In the genomic region with DNA sequence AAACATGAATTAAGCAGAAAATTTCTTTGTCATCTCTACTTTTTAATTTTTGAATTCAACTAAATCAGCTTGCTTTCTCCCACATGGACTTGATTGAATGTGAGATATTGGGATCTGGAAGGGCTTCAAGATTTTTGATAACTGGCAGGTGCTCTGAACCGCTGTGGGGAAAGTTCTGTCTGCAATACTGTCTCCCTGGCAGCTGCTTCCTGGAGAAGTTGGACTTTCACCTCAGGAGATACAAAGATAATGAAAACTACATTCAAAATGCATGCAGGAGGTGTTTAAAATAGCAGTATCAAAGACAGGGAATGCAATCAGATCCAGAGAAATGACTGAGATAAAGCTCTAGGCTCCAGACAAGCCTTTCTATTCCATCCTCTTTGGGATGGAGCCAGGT, we compare ENCODE assay signal across 20 cellular contexts.
"Had no signal": no experiment of that assay in that cellular context is flagged by ENCODE, and none has a peak within 500 bp of the region (broad histone marks: within the 10 kb centered on the region; RNA-seq: fewer than 3 reads in every experiment).

No MANE protein-coding gene starts in this region.

- H3K4me3 ChIP-seq: dorsolateral prefrontal cortex, lung, prostate gland, right atrium auricular region, skin epidermis, transverse colon, uterus had no signal

- DNase-seq: activated B cell treated with CpG ODN at 0.5 μM for 24 hours; activated CD4-positive, alpha-beta memory T cell treated with anti-CD3 and anti-CD28 coated beads for 36 hours; activated CD4-positive, alpha-beta T cell treated with anti-CD3 and anti-CD28 coated beads for 4 hours; activated naive CD4-positive, alpha-beta T cell treated with Interleukin-2 at 50 U/mL for 16 hours; activated naive CD8-positive, alpha-beta T cell treated with anti-CD3 and anti-CD28 coated beads, Interleukin-2, amount 10 ng/mL, durations not matched to agents 7 days and 5 days; activated T-cell treated with anti-CD3 and anti-CD28 coated beads for 4 hours; amygdala; dorsolateral prefrontal cortex; foreskin fibroblast; left cardiac atrium; nephron progenitor cell; stimulated activated CD4-positive, alpha-beta T cell treated with anti-CD3 and anti-CD28 coated beads, Interleukin-15, amount 100 ng/mL, for 24 hours; stimulated activated CD4-positive, alpha-beta T cell treated with anti-CD3 and anti-CD28 coated beads, Interleukin-2, amount 100 ng/mL, for 48 hours; transverse colon; uterus had no signal

- ATAC-seq: activated T-helper 17 cell treated with anti-CD3 and anti-CD28 coated beads, Interleukin-2, amount 50 U/mL, for 72 hours; left cardiac atrium had no signal

- H3K36me3 ChIP-seq: prostate gland, right atrium auricular region, transverse colon, uterus had no signal

- H3K4me1 ChIP-seq: prostate gland, right atrium auricular region, uterus had no signal

- H3K9me3 ChIP-seq: prostate gland, right atrium auricular region, transverse colon, uterus had no signal
